Comparison of ENCODE assay signal across 21 cellular contexts in genomic region chr12:67453181-67453580, GRCh38.
"Had no signal": no experiment of that assay in that cellular context is flagged by ENCODE, and none has a peak within 500 bp of the region (broad histone marks: within the 10 kb centered on the region; RNA-seq: fewer than 3 reads in every experiment).

No MANE protein-coding gene starts in this region.

- H3K4me3 ChIP-seq: esophagus squamous epithelium, gastroesophageal sphincter, left lung, lower lobe of right lung, pancreas, stomach, thoracic aorta, transverse colon had no signal

- ATAC-seq: gastroesophageal sphincter, left lung, lower lobe of right lung, pancreas, right cardiac atrium had no signal

- H3K9me3 ChIP-seq: esophagus squamous epithelium, gastroesophageal sphincter, left lung, lower lobe of right lung, pancreas, stomach, thoracic aorta, transverse colon had no signal

- H3K36me3 Mint-ChIP-seq: mesothelial cell of epicardium had no signal

- H3K36me3 ChIP-seq: esophagus squamous epithelium, gastroesophageal sphincter, left lung, lower lobe of right lung, pancreas, stomach, thoracic aorta, transverse colon had no signal

- H3K9me3 Mint-ChIP-seq: mesothelial cell of epicardium, nephron had no signal

- DNase-seq: esophagus squamous epithelium; foreskin fibroblast; glutamatergic neuron; left lung; lower lobe of right lung; naive B cell; occipital lobe; pancreas; right cardiac atrium; stimulated activated CD4-positive, alpha-beta T cell treated with anti-CD3 and anti-CD28 coated beads, Interleukin-1b, Interleukin-23, amount 100 ng/mL, for 48 hours; stimulated activated naive CD4-positive, alpha-beta T cell; stomach; substantia nigra; transverse colon had no signal

- H3K27ac Mint-ChIP-seq: memory B cell, mesothelial cell of epicardium, naive B cell, progenitor cell of endocrine pancreas had no signal

- H3K27me3 ChIP-seq: esophagus squamous epithelium, gastroesophageal sphincter, left lung, pancreas, stomach, transverse colon had no signal

- H3K4me3 Mint-ChIP-seq: dendritic cell treated with granulocyte-macrophage colony-stimulating factor and Interleukin-4, amounts not matched to agents 40 ng/mL and 50 ng/mL, for 4 days; memory B cell; mesothelial cell of epicardium; naive B cell; nephron had no signal

- H3K27ac ChIP-seq: esophagus squamous epithelium, gastroesophageal sphincter, left lung, lower lobe of right lung, pancreas, stomach, thoracic aorta, transverse colon had no signal
